In the genomic region with DNA sequence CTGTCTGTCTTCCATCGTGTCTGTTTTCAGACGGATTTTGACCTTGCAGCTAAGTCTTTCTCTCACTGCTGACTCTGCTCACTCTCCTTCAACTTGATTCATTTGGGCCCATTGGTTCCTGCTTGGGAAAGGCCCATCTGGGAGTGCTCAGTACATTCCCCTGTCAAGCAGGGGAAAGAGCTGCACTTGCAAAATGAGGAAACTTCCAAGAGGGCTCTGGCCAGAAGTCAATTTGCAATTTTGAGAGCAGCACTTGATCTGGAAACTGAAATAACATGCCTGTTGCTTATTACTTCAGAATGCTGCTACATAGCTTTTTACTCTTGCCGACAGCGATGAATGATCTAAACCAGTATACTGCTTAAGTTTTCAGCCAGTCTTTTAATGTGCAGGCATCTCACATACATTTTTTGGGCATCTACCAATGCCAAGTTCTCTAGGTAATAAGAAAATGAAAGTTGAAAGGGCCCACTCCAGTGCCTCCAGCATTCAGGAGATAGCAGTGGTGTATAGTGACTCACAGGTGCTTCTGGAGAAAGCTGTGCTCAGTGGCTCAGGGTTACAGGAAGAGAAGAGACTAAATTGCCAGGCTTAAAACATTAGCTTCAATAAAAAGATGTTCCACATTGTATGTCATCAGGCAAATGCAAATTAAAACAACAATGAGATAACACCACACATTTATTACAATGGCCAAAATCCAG, we compare ENCODE assay signal across 26 cellular contexts.
DNase-seq lines count a peak whose midpoint lies in the region; ATAC-seq and TF ChIP-seq lines count a peak whose summit lies in the region.
"Had no signal": no experiment of that assay in that cellular context is flagged by ENCODE, and none has a peak within 500 bp of the region (broad histone marks: within the 10 kb centered on the region; RNA-seq: fewer than 3 reads in every experiment).

No MANE protein-coding gene starts in this region.

- H3K4me3 ChIP-seq in heart left ventricle (no peak overlapping the region), upper lobe of left lung (no peak overlapping the region)
- H3K4me3 ChIP-seq: MG63 had no signal

- no peak overlapping the region for H3K4me3 Mint-ChIP-seq in nephron
- H3K4me3 Mint-ChIP-seq: B cell; CD8-positive, alpha-beta T cell had no signal

- H3K27me3 ChIP-seq in heart left ventricle (peaks cover 0 to 3% (median 0%) of the 10 kb centered on the region in 9 donors), upper lobe of left lung (no peaks in the 10 kb centered on the region)
- H3K27me3 ChIP-seq: MG63 had no signal

- no peaks in the 10 kb centered on the region for H3K4me1 ChIP-seq in heart left ventricle
- H3K4me1 ChIP-seq in upper lobe of left lung: peaks cover 0 to 5% (median 0%) of the 10 kb centered on the region in 4 donors

- no peaks in the 10 kb centered on the region for H3K36me3 Mint-ChIP-seq in nephron (ENCODE audit: low read depth)
- H3K36me3 Mint-ChIP-seq: CD8-positive, alpha-beta T cell had no signal

- H3K4me1 Mint-ChIP-seq in nephron: peaks cover 8% of the 10 kb centered on the region
- H3K4me1 Mint-ChIP-seq: B cell had no signal

- peak overlapping the region in 2 of 3 experiments; percentile 53 to 62 for H3K27ac Mint-ChIP-seq in nephron
- H3K27ac Mint-ChIP-seq: B cell; CD8-positive, alpha-beta T cell had no signal

- no peak for DNase-seq in Right ventricle myocardium inferior (ENCODE audit: missing footprints)
- no peak for DNase-seq in heart left ventricle
- DNase-seq in kidney tubule cell (ENCODE audit: low spot score): peak; percentile 19
- DNase-seq in upper lobe of left lung: peak in 1 of 2 donors; percentile 64
- no peak for DNase-seq in hippocampal formation (lab: John Stamatoyannopoulos, UW)
- DNase-seq: CD8-positive, alpha-beta T cell; DMS79 treated with DMSO at 0.1 percent for 48 hours; GF-D8; HCEC 1CT; IMR-90; KG1; MG63; NCI-H1105 treated with DMSO at 0.1 percent for 48 hours; NCI-H146; NCI-H1930; NCI-H2107; NCI-H524 treated with DMSO at 0.1 percent for 48 hours; NCI-H774; PC-3; SHP77 had no signal

- TF ChIP-seq POLR2A in heart left ventricle (IDR thresholded peaks at IDR 0.05) (no peak), upper lobe of left lung (IDR thresholded peaks at IDR 0.05) (no peak)

- H3K9me3 ChIP-seq in heart left ventricle: no peaks in the 10 kb centered on the region
- H3K9me3 ChIP-seq in upper lobe of left lung: no peaks in the 10 kb centered on the region
- H3K9me3 ChIP-seq: MG63 had no signal

- H3K27me3 Mint-ChIP-seq in nephron (ENCODE audit: low read depth): peaks cover 22% of the 10 kb centered on the region
- H3K27me3 Mint-ChIP-seq: B cell had no signal

- TF ChIP-seq EP300 in upper lobe of left lung (IDR thresholded peaks at IDR 0.05): no peak

- peaks cover 7% of the 10 kb centered on the region for H3K9me3 Mint-ChIP-seq in nephron
- H3K9me3 Mint-ChIP-seq: CD8-positive, alpha-beta T cell had no signal

- H3K36me3 ChIP-seq in heart left ventricle (no peaks in the 10 kb centered on the region), upper lobe of left lung (no peaks in the 10 kb centered on the region)
- H3K36me3 ChIP-seq: MG63 had no signal

- TF ChIP-seq CTCF in heart left ventricle (IDR thresholded peaks at IDR 0.05): no peak
- TF ChIP-seq CTCF in nephron (IDR thresholded peaks at IDR 0.05; ENCODE audit: unreplicated experiment in 3 of 3): no peak
- TF ChIP-seq CTCF in upper lobe of left lung (IDR thresholded peaks at IDR 0.05): no peak

- peak; percentile 78 for ATAC-seq in Right ventricle myocardium inferior
- ATAC-seq in heart left ventricle: no peak
- ATAC-seq in upper lobe of left lung (ENCODE audit: low FRiP score in 2 of 2): peak; percentile 53 to 83
- no peak for ATAC-seq in GM18520 (IDR thresholded peaks at IDR 0.05; ENCODE audit: unreplicated experiment)
- ATAC-seq in HG03457 (IDR thresholded peaks at IDR 0.05; ENCODE audit: unreplicated experiment): no peak
- ATAC-seq: CD8-positive, alpha-beta T cell; PC-3 had no signal

- intact Hi-C loops in Right ventricle myocardium inferior (cut with DNase I) (no loop called here), heart left ventricle (cut with DNase I) (no loop called here)

- WGBS in heart left ventricle, 4 donors: 65 to 76% (median 70%) methylated on average over 4 of the region's 4 CpGs
- WGBS in upper lobe of left lung, 2 donors: 54 to 56% methylated on average over 4 of the region's 4 CpGs

- no peak overlapping the region for H3K27ac ChIP-seq in heart left ventricle
- H3K27ac ChIP-seq in upper lobe of left lung: peak overlapping the region in 1 of 4 donors; percentile 7
- H3K27ac ChIP-seq: 22Rv1, C4-2B had no signal

Comparison
In these comparisons a context has a peak if more than half of its experiments do, and no peak if none do; other contexts are left out.
1. ATAC-seq: peak in Right ventricle myocardium inferior (single experiment) and upper lobe of left lung (2 of 2); none in heart left ventricle (0 of 4), GM18520 (single experiment) and HG03457 (single experiment).